12 cellular contexts compared by ENCODE assay signal in genomic region chr1:55064861-55065263, GRCh38. TPM values are rescaled to one million over a fixed set of nuclear protein-coding genes. Genes with fewer than 3 reads are reported as not detected.
DNase-seq lines count a peak whose midpoint lies in the region; ATAC-seq and TF ChIP-seq lines count a peak whose summit lies in the region.
"Had no signal": no experiment of that assay in that cellular context is flagged by ENCODE, and none has a peak within 500 bp of the region (broad histone marks: within the 10 kb centered on the region; RNA-seq: fewer than 3 reads in every experiment).

No MANE protein-coding gene starts in this region.

- POLR2A ChIA-PET in HEK293T (lab: Yijun Ruan, JAX), result no interaction called here
- POLR2A ChIA-PET in activated CD4-positive, alpha-beta T cell treated with anti-CD3 and anti-CD28 coated beads for 36 hours (lab: Charles Lee), result no interaction called here

- no peaks in the 10 kb centered on the region for H3K9me3 Mint-ChIP-seq in nephron progenitor cell
- no peaks in the 10 kb centered on the region for H3K9me3 Mint-ChIP-seq in activated CD4-positive, alpha-beta T cell treated with anti-CD3 and anti-CD28 coated beads for 36 hours (ENCODE audit: low read depth)
- H3K9me3 Mint-ChIP-seq: activated T-cell treated with anti-CD3 and anti-CD28 coated beads, Interleukin-2, amount 50 U/mL, for 4 hours had no signal

- peak; percentile 88 for DNase-seq in DMS 273 treated with DMSO at 0.1 percent for 48 hours (lab: John Stamatoyannopoulos, UW)
- peak; percentile 67 for DNase-seq in NCI-H2196 (lab: John Stamatoyannopoulos, UW; ENCODE audit: unreplicated experiment)
- DNase-seq in epithelial cell of prostate (ENCODE audit: low read depth, low spot score), result no peak
- no peak for DNase-seq in nephron progenitor cell
- no peak for DNase-seq in HuH-7.5 (ENCODE audit: low spot score)
- DNase-seq in HEK293T (ENCODE audit: extremely low spot score), result no peak
- no peak for DNase-seq in activated CD4-positive, alpha-beta T cell treated with anti-CD3 and anti-CD28 coated beads for 36 hours
- DNase-seq: activated T-cell treated with anti-CD3 and anti-CD28 coated beads, Interleukin-2, amount 50 U/mL, for 4 hours; Caco-2; effector memory CD4-positive, alpha-beta T cell; Kasumi-1 had no signal

- H3K27me3 Mint-ChIP-seq in nephron progenitor cell (ENCODE audit: low read depth, poor library complexity), result no peaks in the 10 kb centered on the region
- H3K27me3 Mint-ChIP-seq in activated CD4-positive, alpha-beta T cell treated with anti-CD3 and anti-CD28 coated beads for 36 hours, result no peaks in the 10 kb centered on the region

- intact Hi-C loops in activated CD4-positive, alpha-beta T cell treated with anti-CD3 and anti-CD28 coated beads for 36 hours (cut with DNase I, micrococcal nuclease), result no loop called here

- peaks cover 30% of the 10 kb centered on the region for H3K36me3 Mint-ChIP-seq in nephron progenitor cell (ENCODE audit: low read depth)
- peaks cover 30% of the 10 kb centered on the region for H3K36me3 Mint-ChIP-seq in activated CD4-positive, alpha-beta T cell treated with anti-CD3 and anti-CD28 coated beads for 36 hours (ENCODE audit: low read depth)

- H3K4me3 Mint-ChIP-seq in nephron progenitor cell, result no peak overlapping the region
- H3K4me3 Mint-ChIP-seq in activated CD4-positive, alpha-beta T cell treated with anti-CD3 and anti-CD28 coated beads for 36 hours, result no peak overlapping the region
- H3K4me3 Mint-ChIP-seq: activated T-cell treated with anti-CD3 and anti-CD28 coated beads, Interleukin-2, amount 50 U/mL, for 4 hours had no signal

- no peaks in the 10 kb centered on the region for H3K4me1 Mint-ChIP-seq in nephron progenitor cell
- H3K4me1 Mint-ChIP-seq in activated CD4-positive, alpha-beta T cell treated with anti-CD3 and anti-CD28 coated beads for 36 hours, result peaks cover 10% of the 10 kb centered on the region

- no peak for TF ChIP-seq CTCF in nephron progenitor cell (IDR thresholded peaks at IDR 0.05)

- CTCF ChIA-PET in HEK293T (lab: Yijun Ruan, JAX), result no interaction called here
- CTCF ChIA-PET in activated CD4-positive, alpha-beta T cell treated with anti-CD3 and anti-CD28 coated beads for 36 hours (lab: Charles Lee), result interaction anchor here (0.6 kb wide), 1 partner anchor 42 kb away, joined by 3 read pairs; no protein-coding TSS in a partner anchor

- ATAC-seq in HG03342 (IDR thresholded peaks at IDR 0.05; ENCODE audit: unreplicated experiment), result no peak
- no peak for ATAC-seq in activated CD4-positive, alpha-beta T cell treated with anti-CD3 and anti-CD28 coated beads for 36 hours
- ATAC-seq: activated T-cell treated with anti-CD3 and anti-CD28 coated beads, Interleukin-2, amount 50 U/mL, for 4 hours had no signal

- peak overlapping the region; percentile 9 for H3K27ac Mint-ChIP-seq in nephron progenitor cell
- H3K27ac Mint-ChIP-seq in activated CD4-positive, alpha-beta T cell treated with anti-CD3 and anti-CD28 coated beads for 36 hours, result no peak overlapping the region

- peak overlapping the region; percentile 19 for H3K27ac ChIP-seq in epithelial cell of prostate

TF ChIP-seq in HEK293T, 16 proteins besides CTCF, POLR2A, EP300 and RAD21:
- TF ChIP-seq FOXK2 (IDR thresholded peaks at IDR 0.05) (no peak), NFRKB (IDR thresholded peaks at IDR 0.05) (no peak), HDGF (IDR thresholded peaks at IDR 0.05; ENCODE audit: borderline replicate concordance) (no peak), LEF1 (IDR thresholded peaks at IDR 0.05; ENCODE audit: borderline replicate concordance) (no peak), FOXM1 (IDR thresholded peaks at IDR 0.05; ENCODE audit: borderline replicate concordance) (no peak), ZNF384 (IDR thresholded peaks at IDR 0.05) (no peak), SP1 (IDR thresholded peaks at IDR 0.05) (no peak), ARNT (IDR thresholded peaks at IDR 0.05) (no peak), SUZ12 (IDR thresholded peaks at IDR 0.05) (no peak), CTBP1 (IDR thresholded peaks at IDR 0.05; ENCODE audit: borderline replicate concordance) (no peak)

RNA-seq across cellular contexts. Expression of gene PCSK9, which starts 25.5 kb away (rescaled TPM):
- not detected for total RNA-seq in activated CD4-positive, alpha-beta T cell treated with anti-CD3 and anti-CD28 coated beads for 36 hours

Comparison
In these comparisons a context has a peak if more than half of its experiments do, and no peak if none do; other contexts are left out.
1. DNase-seq: peak in DMS 273 treated with DMSO at 0.1 percent for 48 hours (single experiment) and NCI-H2196 (single experiment); none in epithelial cell of prostate (single experiment), nephron progenitor cell (single experiment), HuH-7.5 (single experiment), HEK293T (single experiment) and activated CD4-positive, alpha-beta T cell treated with anti-CD3 and anti-CD28 coated beads for 36 hours (single experiment).